Comparison of ENCODE assay signal across 8 cellular contexts in genomic region chr1:5802606-5803005, GRCh38.
"Had no signal": no experiment of that assay in that cellular context is flagged by ENCODE, and none has a peak within 500 bp of the region (broad histone marks: within the 10 kb centered on the region; RNA-seq: fewer than 3 reads in every experiment).

No MANE protein-coding gene starts in this region.

- FAIRE-seq: K562 had no signal

- ATAC-seq: GM23338, K562 had no signal

- H3K4me2 ChIP-seq: GM23338 had no signal

- H3K4me3 ChIP-seq: GM23338, K562 had no signal

- DNase-seq: H7, HCEC 1CT, HFFc6, IMR-90, Kasumi-1, KG1 had no signal
